ENCODE assay signal across 14 cellular contexts in genomic region chr12:94872007-94872653, GRCh38.
DNase-seq lines count a peak whose midpoint lies in the region; ATAC-seq and TF ChIP-seq lines count a peak whose summit lies in the region.
"Had no signal": no experiment of that assay in that cellular context is flagged by ENCODE, and none has a peak within 500 bp of the region (broad histone marks: within the 10 kb centered on the region; RNA-seq: fewer than 3 reads in every experiment).

No MANE protein-coding gene starts in this region.

- H3K9me3 ChIP-seq in endodermal cell (ENCODE audit: control insufficient read depth, low read length) (no peaks in the 10 kb centered on the region), parathyroid adenoma (ENCODE audit: control insufficient read depth, low read length) (no peaks in the 10 kb centered on the region)
- H3K9me3 ChIP-seq: MG63, ovary, Peyer's patch had no signal

- H2AFZ ChIP-seq in parathyroid adenoma = peak overlapping the region; percentile 85

- TF ChIP-seq CTCF in GM12864 (IDR thresholded peaks at IDR 0.05; ENCODE audit: low read depth, low read length, missing control alignments) = no peak
- TF ChIP-seq CTCF in LNCaP clone FGC (IDR thresholded peaks at IDR 0.05; ENCODE audit: control insufficient read depth, extremely low read depth, insufficient read depth) = no peak
- no peak for TF ChIP-seq CTCF in endodermal cell (conservative IDR thresholded peaks at IDR 0.05)
- no peak for TF ChIP-seq CTCF in parathyroid adenoma (IDR thresholded peaks at IDR 0.05)

- H3K4me3 ChIP-seq in GM12864 (ENCODE audit: low read depth, low read length) (peak overlapping the region; percentile 93), LNCaP clone FGC (ENCODE audit: low read depth, low read length) (no peak overlapping the region), endodermal cell (ENCODE audit: low read length) (no peak overlapping the region), parathyroid adenoma (ENCODE audit: low read depth, low read length) (no peak overlapping the region)
- H3K4me3 ChIP-seq: MG63 had no signal

- H3K4me3 Mint-ChIP-seq in endodermal cell = peak overlapping the region; percentile 39

- no peaks in the 10 kb centered on the region for H3K4me1 ChIP-seq in endodermal cell (ENCODE audit: control insufficient read depth, insufficient read depth, low read length)
- peaks cover 27% of the 10 kb centered on the region for H3K4me1 ChIP-seq in parathyroid adenoma

- H3K27ac ChIP-seq in endodermal cell (ENCODE audit: low read depth, low read length) = no peak overlapping the region
- H3K27ac ChIP-seq in parathyroid adenoma = peak overlapping the region; percentile 73
- H3K27ac ChIP-seq: Peyer's patch had no signal

- H3K9me3 Mint-ChIP-seq in endodermal cell = no peaks in the 10 kb centered on the region

- DNase-seq in GM12864 (ENCODE audit: low read depth) (no peak), LNCaP clone FGC (ENCODE audit: low read depth) (peak; percentile 37), endodermal cell (no peak), HuH-7 (ENCODE audit: low spot score) (no peak), inferior parietal cortex (ENCODE audit: extremely low spot score) (no peak)
- DNase-seq in activated T-cell treated with anti-CD3 and anti-CD28 coated beads, Interleukin-2, amount 50 U/mL, for 1 hour = no peak
- DNase-seq: foreskin melanocyte, MG63, NCI-H345, Peyer's patch, T-helper 9 cell had no signal

- H3K27ac Mint-ChIP-seq in endodermal cell = no peak overlapping the region

- 84 to 93% methylated on average over 7 to 10 of the region's 11 CpGs for WGBS in endodermal cell (ENCODE audit: insufficient coverage in 1 of 2, insufficient read length in 1 of 2), 2 experiments

- ATAC-seq in HG03565 (IDR thresholded peaks at IDR 0.05; ENCODE audit: unreplicated experiment) = no peak

- peaks cover 27% of the 10 kb centered on the region for H3K79me2 ChIP-seq in parathyroid adenoma

- peaks cover 1% of the 10 kb centered on the region for H3K4me1 Mint-ChIP-seq in endodermal cell

- H3K27me3 ChIP-seq in endodermal cell (ENCODE audit: control insufficient read depth, insufficient read depth, low read length, poor library complexity, severe bottlenecking) (peaks cover 72% of the 10 kb centered on the region), parathyroid adenoma (ENCODE audit: control insufficient read depth, insufficient read depth, low read length) (no peaks in the 10 kb centered on the region)
- H3K27me3 ChIP-seq: ovary had no signal

- H3K9ac ChIP-seq in endodermal cell (ENCODE audit: extremely low read depth, low read length, poor library complexity, severe bottlenecking) = no peak overlapping the region
- no peak overlapping the region for H3K9ac ChIP-seq in parathyroid adenoma

- H3K36me3 ChIP-seq in endodermal cell (ENCODE audit: control insufficient read depth, insufficient read depth, low read length) = no peaks in the 10 kb centered on the region
- no peaks in the 10 kb centered on the region for H3K36me3 ChIP-seq in parathyroid adenoma (ENCODE audit: control insufficient read depth, insufficient read depth, low read length)
- H3K36me3 ChIP-seq: MG63, ovary, Peyer's patch had no signal

- peak overlapping the region; percentile 65 for H3K4me2 ChIP-seq in parathyroid adenoma (ENCODE audit: low read length)

- H3K27me3 Mint-ChIP-seq in endodermal cell (ENCODE audit: insufficient read depth) = peaks cover 61% of the 10 kb centered on the region

- no peaks in the 10 kb centered on the region for H3K36me3 Mint-ChIP-seq in endodermal cell (ENCODE audit: low read depth)
